In the genomic region with DNA sequence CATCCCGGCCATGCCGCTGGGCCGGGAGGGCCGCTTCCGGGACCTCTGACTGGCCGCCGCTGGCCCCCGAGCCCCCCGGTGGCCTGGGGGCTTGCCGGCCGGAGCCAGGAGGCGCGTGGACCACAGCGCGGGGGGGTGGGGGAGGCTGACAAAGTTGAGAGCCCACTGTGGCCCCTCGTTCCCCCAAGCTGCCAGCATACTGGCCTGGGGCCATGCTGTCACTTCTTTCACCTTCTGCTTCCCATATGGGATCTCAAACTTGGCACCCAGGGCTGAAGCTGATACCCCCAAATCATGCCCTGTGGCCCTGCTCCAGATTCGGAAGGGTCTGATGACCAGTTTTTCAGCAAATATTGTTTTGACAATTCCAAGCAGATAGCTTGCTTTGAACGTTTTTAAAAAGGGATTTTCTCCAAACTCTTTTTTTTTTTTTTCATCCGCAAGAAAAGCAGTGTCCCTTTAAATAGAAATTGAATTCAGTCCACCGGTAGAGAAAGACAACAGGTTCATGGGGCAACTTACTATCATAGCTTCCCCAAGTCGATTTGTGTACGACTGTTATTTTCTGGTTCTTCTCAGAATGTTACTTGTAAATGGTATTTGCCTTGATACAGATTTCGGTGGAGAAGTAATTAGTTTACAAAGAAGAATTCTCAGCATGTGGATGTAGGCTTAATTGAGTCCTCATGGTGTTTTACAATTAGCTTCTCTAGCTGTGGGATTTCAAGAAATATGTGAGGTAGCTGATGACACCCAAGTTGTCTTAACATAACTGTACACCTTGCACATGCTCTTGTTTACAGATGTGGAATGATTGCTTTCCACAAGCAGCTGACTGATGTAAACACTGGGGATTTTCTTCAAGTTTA, we compare ENCODE assay signal across 8 cellular contexts. TPM values are rescaled to one million over a fixed set of nuclear protein-coding genes. Genes with fewer than 3 reads are reported as not detected.
A peak's percentile ranks its signal among the peaks of the same experiment; 100 is the strongest.
DNase-seq lines count a peak whose midpoint lies in the region; ATAC-seq and TF ChIP-seq lines count a peak whose summit lies in the region.

No MANE protein-coding gene starts in this region.

- H2BK5ac ChIP-seq in neuronal stem cell (ENCODE audit: low read length), result peak overlapping the region; percentile 15

- DNase-seq in DMS53 (lab: John Stamatoyannopoulos, UW) (peak; percentile 45), DMS53 treated with DMSO at 0.1 percent for 48 hours (lab: John Stamatoyannopoulos, UW; ENCODE audit: unreplicated experiment) (no peak), T-helper 17 cell (no peak), esophagus squamous epithelium (lab: John Stamatoyannopoulos, UW) (no peak), neuronal stem cell (ENCODE audit: low spot score) (peak; percentile 8), GDM1 (lab: John Stamatoyannopoulos, UW) (no peak), NCI-H2107 treated with DMSO at 0.1 percent for 48 hours (lab: John Stamatoyannopoulos, UW; ENCODE audit: unreplicated experiment) (no peak), SK-N-DZ (ENCODE audit: low spot score) (no peak)

- intact Hi-C loops in esophagus squamous epithelium (cut with DNase I), result no loop called here

- H2AK5ac ChIP-seq in neuronal stem cell (ENCODE audit: low read depth, low read length), result no peak overlapping the region

- H3K27ac Mint-ChIP-seq in T-helper 17 cell, result peak overlapping the region; percentile 88

- H3K4me2 ChIP-seq in neuronal stem cell (ENCODE audit: insufficient read depth, low read length, poor library complexity, severe bottlenecking), result peak overlapping the region; percentile 78

- peaks cover 45% of the 10 kb centered on the region for H3K4me1 Mint-ChIP-seq in T-helper 17 cell

- ATAC-seq in T-helper 17 cell, result no peak

- H3K27ac ChIP-seq in esophagus squamous epithelium (peak overlapping the region; percentile 95 to 99 (median 96)), neuronal stem cell (replicated peaks; ENCODE audit: low read length) (no peak overlapping the region)

- H2BK15ac ChIP-seq in neuronal stem cell (ENCODE audit: low read length), result no peak overlapping the region

- no peak overlapping the region for H4K8ac ChIP-seq in neuronal stem cell (ENCODE audit: low read depth, low read length)

- H3K36me3 Mint-ChIP-seq in T-helper 17 cell (ENCODE audit: low read depth), result no peaks in the 10 kb centered on the region

- H2BK12ac ChIP-seq in neuronal stem cell (ENCODE audit: low read length), result no peak overlapping the region

- H3K27me3 ChIP-seq in esophagus squamous epithelium, result no peaks in the 10 kb centered on the region
- no peaks in the 10 kb centered on the region for H3K27me3 ChIP-seq in neuronal stem cell (ENCODE audit: control insufficient read depth in 3 of 3, insufficient read depth in 3 of 3, low read depth in 1 of 3, low read length in 3 of 3)

- no peak overlapping the region for H3K23ac ChIP-seq in neuronal stem cell (ENCODE audit: low read depth, low read length, poor library complexity)

- H3K79me1 ChIP-seq in neuronal stem cell (ENCODE audit: low read depth, low read length), result peaks cover 3% of the 10 kb centered on the region

- H3K4me3 ChIP-seq in esophagus squamous epithelium (peak overlapping the region; percentile 80 to 100 (median 92)), neuronal stem cell (ENCODE audit: low read length in 2 of 2) (peak overlapping the region; percentile 67 to 96)

- peak overlapping the region; percentile 41 for H3K18ac ChIP-seq in neuronal stem cell (ENCODE audit: low read length)

- H3K9me3 ChIP-seq in T-helper 17 cell (ENCODE audit: control insufficient read depth, low read length, poor library complexity, severe bottlenecking) (no peaks in the 10 kb centered on the region), esophagus squamous epithelium (no peaks in the 10 kb centered on the region), neuronal stem cell (replicated peaks in 1 of 2; ENCODE audit: control insufficient read depth in 2 of 2, insufficient read depth in 1 of 2, low read depth in 1 of 2, low read length in 2 of 2) (no peaks in the 10 kb centered on the region)

- no peaks in the 10 kb centered on the region for H3K27me3 Mint-ChIP-seq in T-helper 17 cell

- H3K36me3 ChIP-seq in esophagus squamous epithelium, result no peaks in the 10 kb centered on the region
- H3K36me3 ChIP-seq in neuronal stem cell (replicated peaks in 1 of 2; ENCODE audit: control insufficient read depth in 2 of 2, insufficient read depth in 2 of 2, low read length in 2 of 2), result no peaks in the 10 kb centered on the region

- H4K91ac ChIP-seq in neuronal stem cell (ENCODE audit: low read depth, low read length, poor library complexity), result no peak overlapping the region

- TF ChIP-seq CTCF in esophagus squamous epithelium (IDR thresholded peaks at IDR 0.05), result no peak

- peak overlapping the region; percentile 12 for H3K14ac ChIP-seq in neuronal stem cell (ENCODE audit: low read length)

- peak overlapping the region; percentile 31 for H3K9ac ChIP-seq in neuronal stem cell (ENCODE audit: low read depth, low read length, poor library complexity)

- H3K4me1 ChIP-seq in esophagus squamous epithelium (peaks cover 30 to 79% (median 38%) of the 10 kb centered on the region in 3 donors), neuronal stem cell (ENCODE audit: control insufficient read depth in 2 of 2, insufficient read depth in 1 of 2, low read depth in 1 of 2, low read length in 2 of 2) (no peaks in the 10 kb centered on the region)

- H3K4ac ChIP-seq in neuronal stem cell (ENCODE audit: low read length), result no peak overlapping the region

- 4 to 6% methylated on average over 7 of the region's 23 CpGs for WGBS in esophagus squamous epithelium, 2 donors
- no CpG with 5 or more reads among the region's 23 CpGs for WGBS in neuronal stem cell (ENCODE audit: extremely low coverage in 2 of 2, insufficient read length in 2 of 2, insufficient replicate concordance in 1 of 2), 2 donors

- no peak overlapping the region for H2BK120ac ChIP-seq in neuronal stem cell (ENCODE audit: low read depth, low read length)

- peak overlapping the region; percentile 91 for H3K4me3 Mint-ChIP-seq in T-helper 17 cell

- TF ChIP-seq POLR2A in esophagus squamous epithelium (IDR thresholded peaks at IDR 0.05), result no peak

- peak overlapping the region; percentile 81 for H2AFZ ChIP-seq in neuronal stem cell (ENCODE audit: low read length)

RNA-seq across cellular contexts. Expression of gene MACO1, which starts 1.0 kb away (rescaled TPM):
- total RNA-seq in T-helper 17 cell (10 to 100 TPM; 16.3 to 21.6 TPM), esophagus squamous epithelium (10 to 100 TPM; 14.4 to 18.8 (median 14.9) TPM)
- 14.5 TPM for polyA plus RNA-seq in neuronal stem cell (2013, experiment 1 of 2)
- polyA plus RNA-seq in neuronal stem cell (2013, experiment 2 of 2), result 16.1 TPM
- 16.5 and 20.3 TPM in 2 replicates for polyA plus RNA-seq in SK-N-DZ (2014; cell fraction: cytosol; rRNA removed)
- 13.2 and 13.5 TPM in 2 replicates for polyA plus RNA-seq in SK-N-DZ (2014; cell fraction: nucleus; rRNA removed)

RNA-seq across cellular contexts. Expression of gene RHCE, which starts 11.1 kb away (rescaled TPM):
- total RNA-seq in T-helper 17 cell (not detected), esophagus squamous epithelium (under 1 TPM in 2 of 4 donors, not detected in 2; 0.27 to 0.38 TPM)
- 0.70 TPM for polyA plus RNA-seq in neuronal stem cell (2013, experiment 1 of 2)
- polyA plus RNA-seq in neuronal stem cell (2013, experiment 2 of 2), result 0.54 TPM
- polyA plus RNA-seq in SK-N-DZ (2014; cell fraction: cytosol; rRNA removed), result 0.26 and 0.91 TPM in 2 replicates
- polyA plus RNA-seq in SK-N-DZ (2014; cell fraction: nucleus; rRNA removed), result not detected in 2 replicates

Comparison
In these comparisons a context has a peak if more than half of its experiments do, and no peak if none do; other contexts are left out.
1. DNase-seq: peak in DMS53 (single experiment) and neuronal stem cell (single experiment); none in DMS53 treated with DMSO at 0.1 percent for 48 hours (single experiment), T-helper 17 cell (0 of 3), esophagus squamous epithelium (single experiment), GDM1 (single experiment), NCI-H2107 treated with DMSO at 0.1 percent for 48 hours (single experiment) and SK-N-DZ (single experiment).